In the genomic region with DNA sequence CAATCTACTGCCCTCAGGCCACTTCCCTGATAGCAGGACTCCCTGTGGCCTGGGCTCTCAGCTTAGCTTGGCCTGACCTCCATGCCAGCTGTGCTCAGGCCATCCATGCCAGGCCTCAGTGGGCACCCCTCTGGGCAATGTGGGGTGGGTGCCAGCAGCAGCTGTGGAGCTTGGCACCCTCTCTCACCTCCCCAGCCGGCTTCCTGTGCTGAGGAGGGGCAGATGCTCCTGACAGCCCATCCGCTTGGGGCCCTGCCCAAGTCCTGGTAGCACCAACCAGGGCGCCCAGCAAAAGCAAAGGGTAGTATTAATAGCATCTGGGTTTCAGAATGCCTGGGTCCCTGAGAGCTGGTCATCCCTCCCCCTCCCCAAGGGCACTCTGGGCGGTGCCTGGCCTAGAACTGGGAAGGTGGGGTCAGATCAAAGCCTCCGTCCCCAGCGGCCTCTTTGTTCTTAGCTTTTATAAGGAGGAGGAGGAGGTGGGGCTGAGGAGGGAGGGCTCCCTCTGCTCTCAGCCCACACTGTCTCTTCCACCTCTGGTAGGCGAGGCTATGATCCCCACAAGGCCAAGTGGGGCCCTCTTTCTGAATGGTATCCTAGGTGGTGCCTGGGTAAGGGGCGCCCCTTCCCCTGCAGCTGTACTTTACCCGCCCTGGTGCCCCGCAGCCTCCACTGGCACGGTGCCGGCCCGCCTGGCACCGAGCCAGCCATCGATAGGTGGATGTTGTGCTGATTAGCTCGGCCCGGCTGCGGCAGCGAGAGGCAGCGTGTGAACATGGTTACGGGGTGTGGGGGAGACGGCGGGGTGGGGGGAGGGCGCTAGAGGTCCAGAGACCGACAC, we compare ENCODE assay signal across 11 cellular contexts. TPM values are rescaled to one million over a fixed set of nuclear protein-coding genes. Genes with fewer than 3 reads are reported as not detected.
DNase-seq lines count a peak whose midpoint lies in the region; ATAC-seq and TF ChIP-seq lines count a peak whose summit lies in the region.
"Had no signal": no experiment of that assay in that cellular context is flagged by ENCODE, and none has a peak within 500 bp of the region (broad histone marks: within the 10 kb centered on the region; RNA-seq: fewer than 3 reads in every experiment).

No MANE protein-coding gene starts in this region.

- WGBS in H9 (ENCODE audit: extremely low coverage, insufficient read length, low lambda C conversion rate) = no CpG with 5 or more reads among the region's 25 CpGs
- WGBS in neuronal stem cell (ENCODE audit: extremely low coverage in 2 of 2, insufficient read length in 2 of 2, insufficient replicate concordance in 1 of 2), 2 donors = no CpG with 5 or more reads among the region's 25 CpGs

- H3K79me2 ChIP-seq in H9 (ENCODE audit: insufficient read depth, low read length) (no peaks in the 10 kb centered on the region; the same call in 1 of the 2 replicates), PC-3 (ENCODE audit: low read length) (peaks cover 6% of the 10 kb centered on the region)

- H3K27me3 Mint-ChIP-seq in H9 (ENCODE audit: low read depth) = peaks cover 31% of the 10 kb centered on the region

- H4K20me1 ChIP-seq in H9 (ENCODE audit: control insufficient read depth, insufficient read depth, insufficient read length) (no peaks in the 10 kb centered on the region), PC-3 (ENCODE audit: low read length) (no peaks in the 10 kb centered on the region)

- no peaks in the 10 kb centered on the region for H3K9me2 ChIP-seq in PC-3 (replicated peaks; ENCODE audit: low read length)

- TF ChIP-seq CTCF in H9 (conservative IDR thresholded peaks at IDR 0.05) = no peak
- TF ChIP-seq CTCF in PC-3 (conservative IDR thresholded peaks at IDR 0.05; ENCODE audit: low read depth, low read length) = no peak

- H3K18ac ChIP-seq in H9 (ENCODE audit: insufficient read length, low read depth, low read length) (no peak overlapping the region), neuronal stem cell (ENCODE audit: low read length) (peak overlapping the region; percentile 69)

- peaks cover 17 to 41% of the 10 kb centered on the region in 2 donors for H3K36me3 ChIP-seq in neuronal stem cell (replicated peaks in 1 of 2; ENCODE audit: control insufficient read depth in 2 of 2, insufficient read depth in 2 of 2, low read length in 2 of 2)
- H3K36me3 ChIP-seq in PC-3 (ENCODE audit: low read depth, low read length) = no peaks in the 10 kb centered on the region
- H3K36me3 ChIP-seq: SJSA1 had no signal

- H3K4me1 ChIP-seq in H9 (ENCODE audit: insufficient read depth, low read length) = peaks cover 7% of the 10 kb centered on the region; the same call in 1 of the 2 replicates
- H3K4me1 ChIP-seq in neuronal stem cell (ENCODE audit: control insufficient read depth in 2 of 2, insufficient read depth in 1 of 2, low read depth in 1 of 2, low read length in 2 of 2) = peaks cover 21 to 22% of the 10 kb centered on the region in 2 donors
- peaks cover 15% of the 10 kb centered on the region for H3K4me1 ChIP-seq in PC-3 (ENCODE audit: insufficient read depth, low read length)

- no peak overlapping the region for H2AK5ac ChIP-seq in H9 (ENCODE audit: insufficient read length, low read length)
- peak overlapping the region; percentile 0 for H2AK5ac ChIP-seq in neuronal stem cell (ENCODE audit: low read depth, low read length)

- peaks cover 9% of the 10 kb centered on the region for H3K23me2 ChIP-seq in H9 (ENCODE audit: insufficient read length, low read depth, low read length, poor library complexity, severe bottlenecking)

- H3K79me1 ChIP-seq in H9 (ENCODE audit: insufficient read depth, low read depth, low read length, poor library complexity, severe bottlenecking) = no peaks in the 10 kb centered on the region
- peaks cover 3% of the 10 kb centered on the region for H3K79me1 ChIP-seq in neuronal stem cell (ENCODE audit: low read depth, low read length)

- no TSS peak for BruUV-seq in PC-3 (replicated peaks; lab: Mats Ljungman, UMichigan)

- H3K56ac ChIP-seq in H9 (ENCODE audit: insufficient read length, low read depth, low read length) = no peak overlapping the region

- H3K4ac ChIP-seq in H9 (ENCODE audit: low read depth, low read length) = no peak overlapping the region
- no peak overlapping the region for H3K4ac ChIP-seq in neuronal stem cell (ENCODE audit: low read length)

- no peak overlapping the region for H3K27ac ChIP-seq in H9 (ENCODE audit: insufficient read length, low read depth, low read length)
- H3K27ac ChIP-seq in angular gyrus (ENCODE audit: low read depth, low read length) = peak overlapping the region; percentile 52
- H3K27ac ChIP-seq in neuronal stem cell (replicated peaks; ENCODE audit: low read length) = no peak overlapping the region
- H3K27ac ChIP-seq in PC-3 (ENCODE audit: low read length) = no peak overlapping the region
- H3K27ac ChIP-seq: SJSA1 had no signal

- no peak for ATAC-seq in PC-3

- H3K9me3 ChIP-seq in H9 (ENCODE audit: control insufficient read depth, low read depth, low read length) (no peaks in the 10 kb centered on the region), neuronal stem cell (replicated peaks in 1 of 2; ENCODE audit: control insufficient read depth in 2 of 2, insufficient read depth in 1 of 2, low read depth in 1 of 2, low read length in 2 of 2) (no peaks in the 10 kb centered on the region), PC-3 (ENCODE audit: low read length) (no peaks in the 10 kb centered on the region)
- H3K9me3 ChIP-seq: SJSA1 had no signal

- H3K4me3 ChIP-seq in neuronal stem cell (ENCODE audit: low read length in 2 of 2) (no peak overlapping the region), PC-3 (ENCODE audit: low read length) (no peak overlapping the region)

- H2BK5ac ChIP-seq in H9 (ENCODE audit: insufficient read length, low read length) (no peak overlapping the region), neuronal stem cell (ENCODE audit: low read length) (no peak overlapping the region)

- H2BK120ac ChIP-seq in H9 (ENCODE audit: low read depth, low read length, poor library complexity, severe bottlenecking) (no peak overlapping the region), neuronal stem cell (ENCODE audit: low read depth, low read length) (no peak overlapping the region)

- peaks cover 9 to 32% (median 30%) of the 10 kb centered on the region in 3 experiments for H3K36me3 Mint-ChIP-seq in H9 (ENCODE audit: insufficient read depth in 1 of 3, low read depth in 3 of 3)

- H2BK15ac ChIP-seq in H9 (ENCODE audit: low read depth, low read length) = no peak overlapping the region
- peak overlapping the region; percentile 68 for H2BK15ac ChIP-seq in neuronal stem cell (ENCODE audit: low read length)

- no peak overlapping the region for H3K14ac ChIP-seq in H9 (ENCODE audit: insufficient read depth, low read length)
- H3K14ac ChIP-seq in neuronal stem cell (ENCODE audit: low read length) = peak overlapping the region; percentile 65

- no peak overlapping the region for H2BK20ac ChIP-seq in H9 (ENCODE audit: low read depth, low read length, poor library complexity, severe bottlenecking)

- H2BK12ac ChIP-seq in H9 (ENCODE audit: insufficient read length, low read depth, low read length) (no peak overlapping the region), neuronal stem cell (ENCODE audit: low read length) (no peak overlapping the region)

- no peak overlapping the region for H3K27ac Mint-ChIP-seq in H9

- no peaks in the 10 kb centered on the region for H3K9me3 Mint-ChIP-seq in H9

- no peaks in the 10 kb centered on the region for H3F3A ChIP-seq in PC-3 (ENCODE audit: low read length, unreplicated experiment)

- H3K4me2 ChIP-seq in H9 (ENCODE audit: insufficient read depth, insufficient read length, low read length) (peak overlapping the region; percentile 75), neuronal stem cell (ENCODE audit: insufficient read depth, low read length, poor library complexity, severe bottlenecking) (no peak overlapping the region), PC-3 (ENCODE audit: low read length) (no peak overlapping the region; the same call in 1 of the 2 replicates)

- peaks cover 34 to 47% of the 10 kb centered on the region in 2 experiments for H3K4me1 Mint-ChIP-seq in H9

- intact Hi-C loops in PC-3 (cut with micrococcal nuclease) = no loop called here

- H2AFZ ChIP-seq in H9 (ENCODE audit: low read length) = no peak overlapping the region
- no peak overlapping the region for H2AFZ ChIP-seq in neuronal stem cell (ENCODE audit: low read length)
- H2AFZ ChIP-seq in PC-3 (ENCODE audit: low read length) = no peak overlapping the region

- H4K8ac ChIP-seq in H9 (replicated peaks; ENCODE audit: insufficient read length, low read depth, low read length) (no peak overlapping the region), neuronal stem cell (ENCODE audit: low read depth, low read length) (peak overlapping the region; percentile 23)

- peak overlapping the region; percentile 51 to 75; a peak in 3 of 5 replicates for H3K4me3 Mint-ChIP-seq in H9

- no peak overlapping the region for H3K9ac ChIP-seq in H9 (ENCODE audit: extremely low read depth, insufficient read length, low read length)
- H3K9ac ChIP-seq in neuronal stem cell (ENCODE audit: low read depth, low read length, poor library complexity) = no peak overlapping the region
- H3K9ac ChIP-seq in PC-3 (ENCODE audit: low read length) = no peak overlapping the region

- CTCF ChIA-PET in PC-3 (lab: Charles Lee) = interaction anchor here (1.0 kb wide), 1 partner anchor 15 kb away, joined by 10 read pairs; no protein-coding TSS in a partner anchor

- H3T11ph ChIP-seq in H9 (ENCODE audit: low read length) = no peak overlapping the region

- H3K23ac ChIP-seq in H9 (ENCODE audit: insufficient read length, low read depth, low read length) (no peak overlapping the region), neuronal stem cell (ENCODE audit: low read depth, low read length, poor library complexity) (no peak overlapping the region)

- POLR2A ChIA-PET in PC-3 (lab: Charles Lee; ENCODE audit: unreplicated experiment) = no interaction called here

- H3K27me3 ChIP-seq in H9 (ENCODE audit: insufficient read depth, low read length) (no peaks in the 10 kb centered on the region; the same call in 1 of the 2 replicates), neuronal stem cell (ENCODE audit: control insufficient read depth in 3 of 3, insufficient read depth in 3 of 3, low read depth in 1 of 3, low read length in 3 of 3) (peaks cover 0 to 2% (median 0%) of the 10 kb centered on the region in 3 experiments), PC-3 (ENCODE audit: low read length) (no peaks in the 10 kb centered on the region)

- H4K91ac ChIP-seq in H9 (ENCODE audit: insufficient read length, low read depth, low read length) = no peak overlapping the region
- no peak overlapping the region for H4K91ac ChIP-seq in neuronal stem cell (ENCODE audit: low read depth, low read length, poor library complexity)

- no peak overlapping the region for H4K5ac ChIP-seq in H9 (ENCODE audit: insufficient read length, low read depth, low read length)

- no peak for DNase-seq in H9
- DNase-seq in NCI-H2081 treated with DMSO at 0.1 percent for 48 hours (lab: John Stamatoyannopoulos, UW) = peak; percentile 46
- DNase-seq in neuronal stem cell (ENCODE audit: low spot score) = no peak
- no peak for DNase-seq in COLO829 (ENCODE audit: low spot score)
- DNase-seq in PC-3 = no peak
- DNase-seq in NCI-H774 (lab: John Stamatoyannopoulos, UW) = no peak
- DNase-seq: effector CD8-positive, alpha-beta T cell; GF-D8; NCI-H1436 had no signal

RNA-seq across cellular contexts. Expression of a gene that starts 6.2 kb away (rescaled TPM):
- total RNA-seq in H9 (2021) (11.7 and 11.8 TPM in 2 replicates), PC-3 (2014; rRNA removed) (36.7 and 37.4 TPM in 2 replicates)
- 24.6 TPM for polyA plus RNA-seq in neuronal stem cell (2013, experiment 1 of 2)
- polyA plus RNA-seq in neuronal stem cell (2013, experiment 2 of 2) = 24.2 TPM

RNA-seq across cellular contexts. Expression of a gene that starts 8.9 kb away (rescaled TPM):
- total RNA-seq in H9 (2021) (3.9 and 4.6 TPM in 2 replicates), PC-3 (2014; rRNA removed) (16.2 and 23.5 TPM in 2 replicates)
- polyA plus RNA-seq in neuronal stem cell (2013, experiment 1 of 2) = 15.2 TPM
- 14.6 TPM for polyA plus RNA-seq in neuronal stem cell (2013, experiment 2 of 2)

RNA-seq across cellular contexts. Expression of a gene that starts 18.7 kb away (rescaled TPM):
- 29.6 and 30.6 TPM in 2 replicates for total RNA-seq in H9 (2021)
- polyA plus RNA-seq in neuronal stem cell (2013, experiment 1 of 2) = 32.1 TPM
- polyA plus RNA-seq in neuronal stem cell (2013, experiment 2 of 2) = 31.7 TPM
- 334 and 384 TPM in 2 replicates for total RNA-seq in PC-3 (2014; rRNA removed)

RNA-seq across cellular contexts. Expression of a gene that starts 36.1 kb away (rescaled TPM):
- total RNA-seq in H9 (2021) (not detected in 2 replicates), PC-3 (2014; rRNA removed) (not detected in 2 replicates)
- polyA plus RNA-seq in neuronal stem cell (2013, experiment 1 of 2) = 0.03 TPM
- polyA plus RNA-seq in neuronal stem cell (2013, experiment 2 of 2) = 0.06 TPM
- total RNA-seq: SJSA1 had no signal

RNA-seq across cellular contexts. Expression of a gene that starts 36.2 kb away (rescaled TPM):
- total RNA-seq in H9 (2021) (0.35 and 0.44 TPM in 2 replicates), PC-3 (2014; rRNA removed) (0.18 and 3.0 TPM in 2 replicates)
- polyA plus RNA-seq in neuronal stem cell (2013, experiment 1 of 2) = 2.7 TPM
- polyA plus RNA-seq in neuronal stem cell (2013, experiment 2 of 2) = 2.2 TPM
- total RNA-seq: SJSA1 had no signal

Comparison
In these comparisons a context has a peak if more than half of its experiments do, and no peak if none do; other contexts are left out.
1. RNA of a gene that starts 18.7 kb away (total RNA-seq): 334 to 384 TPM in PC-3; 29.6 to 30.6 TPM in H9; every median in the first group is over 10 times any median in the second.